In genomic region chr4:340011-340410, GRCh38 we compare ENCODE assay signal across 2 cellular contexts.
TF ChIP-seq lines count a peak whose summit lies in the region.

No MANE protein-coding gene starts in this region.

TF ChIP-seq in IMR-90, 13 proteins besides CTCF, POLR2A, EP300 and RAD21:
- no peak for TF ChIP-seq NFE2L2 (IDR thresholded peaks at IDR 0.05; ENCODE audit: low read depth, low read length)
- no peak for TF ChIP-seq FOS (IDR thresholded peaks at IDR 0.05; ENCODE audit: low read depth, low read length)
- TF ChIP-seq CHD1 (IDR thresholded peaks at IDR 0.05; ENCODE audit: low read depth, low read length): no peak
- no peak for TF ChIP-seq CEBPB (IDR thresholded peaks at IDR 0.05; ENCODE audit: low read depth, low read length)
- no peak for TF ChIP-seq SMC3 (IDR thresholded peaks at IDR 0.05; ENCODE audit: low read depth, low read length)
- TF ChIP-seq MXI1 (IDR thresholded peaks at IDR 0.05; ENCODE audit: borderline replicate concordance, low read depth, low read length): no peak
- no peak for TF ChIP-seq MAFK (IDR thresholded peaks at IDR 0.05; ENCODE audit: low read depth, low read length)
- no peak for TF ChIP-seq ELK1 (IDR thresholded peaks at IDR 0.05; ENCODE audit: borderline replicate concordance, low read depth, low read length)
- TF ChIP-seq RCOR1 (IDR thresholded peaks at IDR 0.05; ENCODE audit: insufficient replicate concordance, low read length): no peak
- no peak for TF ChIP-seq MAZ (IDR thresholded peaks at IDR 0.05; ENCODE audit: borderline replicate concordance, low read depth, low read length)

TF ChIP-seq in HEK293T, 16 proteins besides CTCF, POLR2A, EP300 and RAD21:
- TF ChIP-seq LEF1 (IDR thresholded peaks at IDR 0.05; ENCODE audit: borderline replicate concordance) (no peak), HDGF (IDR thresholded peaks at IDR 0.05; ENCODE audit: borderline replicate concordance) (no peak), FOXK2 (IDR thresholded peaks at IDR 0.05) (no peak), TARDBP (IDR thresholded peaks at IDR 0.05) (no peak), FOXM1 (IDR thresholded peaks at IDR 0.05; ENCODE audit: borderline replicate concordance) (no peak), PKNOX1 (IDR thresholded peaks at IDR 0.05) (no peak), ELF4 (IDR thresholded peaks at IDR 0.05) (no peak), ARNT (IDR thresholded peaks at IDR 0.05) (no peak), CTBP1 (IDR thresholded peaks at IDR 0.05; ENCODE audit: borderline replicate concordance) (no peak), NFRKB (IDR thresholded peaks at IDR 0.05) (no peak), SP1 (IDR thresholded peaks at IDR 0.05) (no peak), FOXA1 (IDR thresholded peaks at IDR 0.05) (no peak), SUZ12 (IDR thresholded peaks at IDR 0.05) (no peak), ZNF384 (IDR thresholded peaks at IDR 0.05) (no peak), L3MBTL2 (conservative IDR thresholded peaks at IDR 0.05) (no peak), BHLHE40 (IDR thresholded peaks at IDR 0.05; ENCODE audit: borderline replicate concordance) (no peak)
